In the genomic region with DNA sequence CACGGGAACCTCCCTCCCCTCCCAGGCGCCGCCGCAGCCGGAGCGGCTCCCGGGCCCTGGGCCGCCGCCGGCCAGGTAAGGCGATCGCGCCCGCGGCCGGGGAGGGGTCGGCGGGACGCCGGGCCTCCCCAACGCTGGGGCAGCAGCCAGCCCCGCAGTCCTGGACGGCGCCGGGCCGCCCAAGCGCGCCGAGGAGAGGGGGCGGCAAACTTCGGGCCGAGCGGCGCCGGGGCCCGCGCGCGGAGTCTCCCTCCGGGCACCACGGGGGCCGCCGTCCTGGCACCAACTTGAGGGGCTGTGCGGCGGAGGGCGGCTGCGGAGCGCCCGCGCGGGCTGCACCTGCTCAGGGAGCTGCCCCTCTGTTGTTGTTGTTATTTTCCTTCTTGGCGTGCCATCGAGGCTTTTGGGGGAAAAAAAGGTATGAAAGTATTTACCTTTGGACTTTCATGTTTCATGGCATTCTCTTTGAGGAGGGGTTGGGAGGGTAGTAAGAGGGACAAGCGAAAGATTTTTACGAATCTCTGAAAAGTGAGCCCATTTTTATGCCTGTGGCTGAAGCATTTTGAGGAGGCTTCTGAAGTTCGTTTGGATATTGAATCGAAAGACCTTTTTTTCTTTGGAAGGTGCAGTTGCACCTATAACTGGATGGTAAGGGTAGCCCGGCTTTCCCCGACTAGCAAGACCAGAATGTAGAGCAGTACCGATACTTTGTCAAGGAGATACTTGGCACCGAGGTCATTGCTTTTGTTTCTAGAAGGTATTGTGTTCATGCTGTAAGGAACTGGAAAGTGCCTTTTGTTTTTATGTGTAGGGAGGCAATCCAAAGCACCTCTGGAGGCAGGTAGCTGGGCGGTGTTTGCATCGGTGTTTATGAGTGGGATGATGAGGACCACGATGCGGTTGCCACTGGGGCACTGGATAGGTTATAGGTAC, we compare ENCODE assay signal across 8 cellular contexts. TPM values are rescaled to one million over a fixed set of nuclear protein-coding genes. Genes with fewer than 3 reads are reported as not detected.
DNase-seq lines count a peak whose midpoint lies in the region; ATAC-seq, FAIRE-seq and TF ChIP-seq lines count a peak whose summit lies in the region.

TSS of gene RNF182 (plus strand) at position 4 of the 933 bp plus-strand sequence. CDS start 52,168 bp downstream, outside the sequence.

- peak within 1 kb of the TSS; percentile 78 for H3K9ac ChIP-seq in SK-N-SH

- WGBS in SK-N-SH (ENCODE audit: low lambda C conversion rate): 31% methylated on average over 14 of the region's 65 CpGs

- peak within 1 kb of the TSS; percentile 81 for H3K4me2 ChIP-seq in SK-N-SH

- H3K4me1 Mint-ChIP-seq in mesothelial cell of epicardium: peaks cover 26% of the 10 kb centered on the region

- no peak for TF ChIP-seq RAD21 in SK-N-SH (IDR thresholded peaks at IDR 0.05; ENCODE audit: low read length)

- peak within 1 kb of the TSS; percentile 68 for H3K4me3 ChIP-seq in AG10803 (ENCODE audit: low read length)
- peak within 1 kb of the TSS; percentile 73 to 80 for H3K4me3 ChIP-seq in SK-N-SH (ENCODE audit: low read depth in 2 of 2, low read length in 1 of 2)
- peak within 1 kb of the TSS; percentile 48 for H3K4me3 ChIP-seq in upper lobe of right lung

- no peak for TF ChIP-seq EP300 in SK-N-SH (IDR thresholded peaks at IDR 0.05; ENCODE audit: borderline replicate concordance in 1 of 2, low read depth in 1 of 2, low read length in 1 of 2)

- DNase-seq in AG10803 (ENCODE audit: low read depth) (no peak), GM19239 (ENCODE audit: insufficient read length, low spot score) (peak; percentile 68), SK-N-SH (peak; percentile 17), dermis blood vessel endothelial cell (peak; percentile 65), mesothelial cell of epicardium (ENCODE audit: low spot score in 2 of 2, unreplicated experiment in 2 of 2) (peak in 1 of 2 experiments; percentile 24), upper lobe of right lung (no peak), posterior cingulate gyrus (no peak)

- H2AFZ ChIP-seq in SK-N-SH (ENCODE audit: low read depth): peak within 1 kb of the TSS; percentile 84

- no peaks in the 10 kb centered on the region for H3K9me3 Mint-ChIP-seq in mesothelial cell of epicardium

- POLR2A ChIA-PET in SK-N-SH (lab: Yijun Ruan, JAX): no interaction called here

- peak within 1 kb of the TSS; percentile 77 for H3K4me3 Mint-ChIP-seq in mesothelial cell of epicardium

- H3K9me2 ChIP-seq in SK-N-SH: no peaks in the 10 kb centered on the region

- H3K27me3 ChIP-seq in SK-N-SH (ENCODE audit: insufficient read depth): no peaks in the 10 kb centered on the region
- H3K27me3 ChIP-seq in upper lobe of right lung: peaks cover 52% of the 10 kb centered on the region

- peaks cover 12% of the 10 kb centered on the region for H3F3A ChIP-seq in SK-N-SH (replicated peaks; ENCODE audit: insufficient read depth)

- CTCF ChIA-PET in SK-N-SH (lab: Yijun Ruan, JAX): interaction anchor here (1.0 to 2.2 kb wide), 4 partner anchors 12 to 141 kb away, joined by 4 to 18 read pairs (median 11); no protein-coding TSS in a partner anchor

- no peaks in the 10 kb centered on the region for H4K20me1 ChIP-seq in SK-N-SH (ENCODE audit: insufficient read depth)

- no peak for FAIRE-seq in GM19239 (lab: Jason Lieb, UNC)

- H3K79me2 ChIP-seq in SK-N-SH (ENCODE audit: insufficient read depth): peaks cover 47% of the 10 kb centered on the region

- peaks cover 52% of the 10 kb centered on the region for H3K27me3 Mint-ChIP-seq in mesothelial cell of epicardium (ENCODE audit: low read depth)

- peak within 1 kb of the TSS; percentile 58 for H3K27ac Mint-ChIP-seq in mesothelial cell of epicardium

- H3K27ac ChIP-seq in SK-N-SH (ENCODE audit: low read depth in 2 of 2, low read length in 1 of 2) (peak within 1 kb of the TSS; percentile 79 to 81), upper lobe of right lung (peak within 1 kb of the TSS; percentile 56)

- TF ChIP-seq CTCF in AG10803 (conservative IDR thresholded peaks at IDR 0.05; ENCODE audit: low read length): no peak
- TF ChIP-seq CTCF in SK-N-SH (IDR thresholded peaks at IDR 0.05): no peak
- TF ChIP-seq CTCF in mesothelial cell of epicardium (IDR thresholded peaks at IDR 0.05; ENCODE audit: unreplicated experiment): no peak
- no peak for TF ChIP-seq CTCF in upper lobe of right lung (IDR thresholded peaks at IDR 0.05)

- ATAC-seq in upper lobe of right lung (peak; percentile 89), GM18502 (IDR thresholded peaks at IDR 0.05; ENCODE audit: poor library complexity, unreplicated experiment) (no peak)

- H3K4me1 ChIP-seq in SK-N-SH (ENCODE audit: control insufficient read depth in 1 of 2, insufficient read depth in 2 of 2, low read depth in 1 of 2, low read length in 1 of 2) (peaks cover 3 to 11% of the 10 kb centered on the region in 2 experiments; a peak in 1 of 4 replicates), upper lobe of right lung (no peaks in the 10 kb centered on the region)

- intact Hi-C loops in upper lobe of right lung (cut with DNase I) (no loop called here), posterior cingulate gyrus (cut with DNase I) (no loop called here)

- H3K36me3 ChIP-seq in SK-N-SH (replicated peaks in 1 of 2; ENCODE audit: control insufficient read depth in 1 of 2, insufficient read depth in 2 of 2, low read length in 1 of 2) (no peaks in the 10 kb centered on the region), upper lobe of right lung (no peaks in the 10 kb centered on the region)

- H3K9me3 ChIP-seq in SK-N-SH (no peaks in the 10 kb centered on the region), upper lobe of right lung (no peaks in the 10 kb centered on the region)

- H3K36me3 Mint-ChIP-seq in mesothelial cell of epicardium: no peaks in the 10 kb centered on the region

TF ChIP-seq in SK-N-SH, 30 proteins besides CTCF, POLR2A, EP300 and RAD21 (continues in another document):
- no peak for TF ChIP-seq REST (IDR thresholded peaks at IDR 0.05; ENCODE audit: low read depth, low read length)
- no peak for TF ChIP-seq FOXJ3 (CRISPR knock-in tag; IDR thresholded peaks at IDR 0.05)
- TF ChIP-seq YY1 (IDR thresholded peaks at IDR 0.05; ENCODE audit: low read depth): no peak
- no peak for TF ChIP-seq TCF12 (IDR thresholded peaks at IDR 0.05)
- TF ChIP-seq MEF2A (IDR thresholded peaks at IDR 0.05; ENCODE audit: borderline replicate concordance, low read depth): no peak
- TF ChIP-seq, protein P1, sequence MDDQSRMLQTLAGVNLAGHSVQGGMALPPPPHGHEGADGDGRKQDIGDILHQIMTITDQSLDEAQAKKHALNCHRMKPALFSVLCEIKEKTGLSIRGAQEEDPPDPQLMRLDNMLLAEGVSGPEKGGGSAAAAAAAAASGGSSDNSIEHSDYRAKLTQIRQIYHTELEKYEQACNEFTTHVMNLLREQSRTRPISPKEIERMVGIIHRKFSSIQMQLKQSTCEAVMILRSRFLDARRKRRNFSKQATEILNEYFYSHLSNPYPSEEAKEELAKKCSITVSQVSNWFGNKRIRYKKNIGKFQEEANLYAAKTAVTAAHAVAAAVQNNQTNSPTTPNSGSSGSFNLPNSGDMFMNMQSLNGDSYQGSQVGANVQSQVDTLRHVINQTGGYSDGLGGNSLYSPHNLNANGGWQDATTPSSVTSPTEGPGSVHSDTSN (IDR thresholded peaks at IDR 0.05): no peak
- no peak for TF ChIP-seq USF1 (IDR thresholded peaks at IDR 0.05; ENCODE audit: borderline replicate concordance, low read depth)
- TF ChIP-seq, protein P2, sequence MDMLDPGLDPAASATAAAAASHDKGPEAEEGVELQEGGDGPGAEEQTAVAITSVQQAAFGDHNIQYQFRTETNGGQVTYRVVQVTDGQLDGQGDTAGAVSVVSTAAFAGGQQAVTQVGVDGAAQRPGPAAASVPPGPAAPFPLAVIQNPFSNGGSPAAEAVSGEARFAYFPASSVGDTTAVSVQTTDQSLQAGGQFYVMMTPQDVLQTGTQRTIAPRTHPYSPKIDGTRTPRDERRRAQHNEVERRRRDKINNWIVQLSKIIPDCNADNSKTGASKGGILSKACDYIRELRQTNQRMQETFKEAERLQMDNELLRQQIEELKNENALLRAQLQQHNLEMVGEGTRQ (IDR thresholded peaks at IDR 0.05; ENCODE audit: borderline replicate concordance, low read depth, low read length): no peak
- TF ChIP-seq RFX5 (IDR thresholded peaks at IDR 0.05; ENCODE audit: low read length): no peak
- no peak for TF ChIP-seq RCOR1 (IDR thresholded peaks at IDR 0.05; ENCODE audit: low read length)

RNA-seq across cellular contexts. Expression of gene RNF182, which starts in this region (rescaled TPM):
- 8.0 and 10.9 TPM in 2 replicates for polyA plus RNA-seq in SK-N-SH (2012; rRNA removed)
- 8.7 and 9.7 TPM in 2 replicates for polyA plus RNA-seq in SK-N-SH (2012; cell fraction: cytosol; rRNA removed)
- polyA plus RNA-seq in SK-N-SH (2012; cell fraction: nucleus; rRNA removed): 7.6 and 8.8 TPM in 2 replicates
- total RNA-seq in dermis blood vessel endothelial cell (0.84 and 0.85 TPM in 2 replicates), mesothelial cell of epicardium (4.1 to 5.1 TPM (median 4.2 TPM) in 3 replicates), upper lobe of right lung (6.1 TPM)

Comparison
In these comparisons a context has a peak if more than half of its experiments do, and no peak if none do; other contexts are left out.
1. Peak in DNase-seq in dermis blood vessel endothelial cell; RNA of the gene not detected or under 1 TPM.
2. DNase-seq: peak in GM19239 (single experiment) and SK-N-SH (single experiment); none in AG10803 (single experiment), upper lobe of right lung (single experiment) and posterior cingulate gyrus (0 of 10).
3. Peak in every context shown above with its lines, with median percentiles within 50 percentile points of each other: H3K4me3 ChIP-seq.